Comparison of ENCODE assay signal across 8 cellular contexts in the genomic region with DNA sequence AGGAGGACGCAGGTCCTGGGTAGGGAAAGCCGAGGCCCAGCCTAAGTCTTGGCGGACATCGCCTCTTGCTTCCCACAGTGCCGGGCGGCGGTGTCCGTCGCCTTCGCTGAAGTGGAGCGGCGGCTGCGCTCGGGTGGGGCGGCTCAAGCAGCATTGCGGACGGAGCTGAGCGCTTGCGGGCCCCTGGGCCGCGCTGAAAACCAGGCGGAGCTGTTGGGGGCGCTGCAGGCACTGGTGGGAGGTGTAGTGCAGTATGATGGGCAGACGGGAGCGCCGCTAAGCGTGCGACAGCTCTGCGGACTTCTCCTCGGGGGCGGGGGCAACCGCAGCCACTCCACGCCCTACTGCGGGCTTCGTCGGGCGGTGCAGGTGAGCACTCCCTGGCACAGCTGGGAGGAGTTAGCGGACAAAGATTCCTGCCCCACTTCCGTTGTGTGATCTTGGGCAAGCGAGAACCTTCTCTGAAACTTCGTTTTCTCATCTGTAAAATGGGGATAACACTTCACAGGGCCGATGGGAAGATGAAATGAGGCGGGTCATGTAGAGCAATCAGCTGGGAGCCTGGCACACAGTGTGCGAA. TPM values are rescaled to one million over a fixed set of nuclear protein-coding genes. Genes with fewer than 3 reads are reported as not detected.
DNase-seq lines count a peak whose midpoint lies in the region; ATAC-seq and TF ChIP-seq lines count a peak whose summit lies in the region.

No MANE protein-coding gene starts in this region.

- peaks cover 14% of the 10 kb centered on the region for H3K4me1 Mint-ChIP-seq in activated B cell treated with CpG ODN at 0.5 μM for 24 hours

- peaks cover 43% of the 10 kb centered on the region for H3K27me3 Mint-ChIP-seq in activated B cell treated with CpG ODN at 0.5 μM for 24 hours

- peak overlapping the region; percentile 21 to 36 (median 25) for H3K4me3 ChIP-seq in right lobe of liver

- intact Hi-C loops in activated B cell treated with CpG ODN at 0.5 μM for 24 hours (cut with micrococcal nuclease) (no loop called here), right lobe of liver (cut with DNase I) (no loop called here)

- H3K4me1 ChIP-seq in right lobe of liver: no peaks in the 10 kb centered on the region

- TF ChIP-seq CTCF in activated B cell treated with CpG ODN at 0.5 μM for 24 hours (IDR thresholded peaks at IDR 0.05) (no peak), right lobe of liver (IDR thresholded peaks at IDR 0.05) (no peak)

- WGBS in right lobe of liver (ENCODE audit: insufficient coverage, low coverage, low lambda C conversion rate, missing lambda C conversion rate): 25% methylated on average over 3 of the region's 44 CpGs

- H3K36me3 Mint-ChIP-seq in activated B cell treated with CpG ODN at 0.5 μM for 24 hours (ENCODE audit: low read depth): no peaks in the 10 kb centered on the region

- H3K27me3 ChIP-seq in right lobe of liver: peaks cover 4 to 22% of the 10 kb centered on the region in 2 donors

- H3K27ac ChIP-seq in right lobe of liver: no peak overlapping the region

- no peaks in the 10 kb centered on the region for H3K9me3 Mint-ChIP-seq in activated B cell treated with CpG ODN at 0.5 μM for 24 hours

- CTCF ChIA-PET in activated B cell treated with CpG ODN at 0.5 μM for 24 hours (lab: Charles Lee): interaction anchor here (1.5 kb wide), 1 partner anchor 501 kb away, joined by 4 read pairs; no protein-coding TSS in a partner anchor

- H3K36me3 ChIP-seq in right lobe of liver: no peaks in the 10 kb centered on the region

- H3K27ac Mint-ChIP-seq in activated B cell treated with CpG ODN at 0.5 μM for 24 hours: peak overlapping the region; percentile 19

- no peaks in the 10 kb centered on the region for H3K9me3 ChIP-seq in right lobe of liver

- H3K4me3 Mint-ChIP-seq in activated B cell treated with CpG ODN at 0.5 μM for 24 hours: peak overlapping the region; percentile 87

- DNase-seq in NCI-H1436 treated with DMSO at 0.1 percent for 48 hours (lab: John Stamatoyannopoulos, UW) (peak; percentile 75), activated B cell treated with CpG ODN at 0.5 μM for 24 hours (peak; percentile 54), cerebellar cortex (ENCODE audit: low spot score) (peak; percentile 82), right lobe of liver (peak in 1 of 3 donors; percentile 30), MV-4-11 (lab: John Stamatoyannopoulos, UW) (no peak)
- peak; percentile 51 for DNase-seq in stimulated activated CD8-positive, alpha-beta memory T cell treated with anti-CD3 and anti-CD28 coated beads, Interleukin-12 subunit alpha, Interleukin-12 subunit beta, amount 100 ng/mL, for 24 hours (ENCODE audit: extremely low read depth)

- peak; percentile 85 for ATAC-seq in GM18502 (IDR thresholded peaks at IDR 0.05; ENCODE audit: poor library complexity, unreplicated experiment)
- ATAC-seq in HG02763 (IDR thresholded peaks at IDR 0.05; ENCODE audit: unreplicated experiment): peak; percentile 77
- peak; percentile 88 for ATAC-seq in activated B cell treated with CpG ODN at 0.5 μM for 24 hours (ENCODE audit: low read depth)
- ATAC-seq in right lobe of liver: peak; percentile 53 to 62 (median 56)

- POLR2A ChIA-PET in activated B cell treated with CpG ODN at 0.5 μM for 24 hours (lab: Charles Lee): interaction anchor here (0.5 to 2.0 kb wide), 3 partner anchors 125 to 586 kb away, joined by 3 to 10 read pairs (median 3); partner anchors contain the start of gene ZNF184

- TF ChIP-seq POLR2A in right lobe of liver (IDR thresholded peaks at IDR 0.05): no peak

RNA-seq across cellular contexts. Expression of gene PRSS16, which starts 4.3 kb away (rescaled TPM):
- 0.73 and 0.91 TPM in 2 replicates for total RNA-seq in activated B cell treated with CpG ODN at 0.5 μM for 24 hours
- total RNA-seq in right lobe of liver: under 1 TPM in 2 of 6 experiments, not detected in 4; 0.29 to 0.37 TPM
